In genomic region chr2:20674974-20675679, GRCh38 we compare ENCODE assay signal across 8 cellular contexts. TPM values are rescaled to one million over a fixed set of nuclear protein-coding genes. Genes with fewer than 3 reads are reported as not detected.
DNase-seq lines count a peak whose midpoint lies in the region; ATAC-seq, FAIRE-seq and TF ChIP-seq lines count a peak whose summit lies in the region.
"Had no signal": no experiment of that assay in that cellular context is flagged by ENCODE, and none has a peak within 500 bp of the region (broad histone marks: within the 10 kb centered on the region; RNA-seq: fewer than 3 reads in every experiment).

No MANE protein-coding gene starts in this region.

- H3K27ac ChIP-seq in kidney (ENCODE audit: low read depth in 2 of 2, low read length in 2 of 2) = peak overlapping the region; percentile 1 to 66
- H3K27ac ChIP-seq in upper lobe of left lung = no peak overlapping the region

- 43 to 50% methylated on average over 8 to 16 of the region's 16 CpGs for WGBS in upper lobe of left lung, 2 donors

- DNase-seq in HT1080 (ENCODE audit: low read depth) (peak; percentile 86), bronchial epithelial cell (ENCODE audit: low read depth) (peak; percentile 58), kidney (peak; percentile 89), upper lobe of left lung (peak in 1 of 2 donors; percentile 37), NCI-H2107 (lab: John Stamatoyannopoulos, UW) (no peak), head of caudate nucleus (no peak), NCI-H345 (lab: John Stamatoyannopoulos, UW) (no peak)
- DNase-seq: activated T-cell treated with anti-CD3 and anti-CD28 coated beads, Interleukin-2, amount 50 U/mL, for 72 hours had no signal

- H3K9me3 ChIP-seq in kidney (ENCODE audit: control insufficient read depth in 1 of 2, low read length in 2 of 2) (no peaks in the 10 kb centered on the region), upper lobe of left lung (peaks cover 0 to 5% (median 0%) of the 10 kb centered on the region in 4 donors)

- H3K4me1 ChIP-seq in kidney (ENCODE audit: control insufficient read depth in 1 of 2, insufficient read depth in 1 of 2, low read depth in 1 of 2, low read length in 2 of 2) (peaks cover 24 to 25% of the 10 kb centered on the region in 2 donors), upper lobe of left lung (peaks cover 4 to 34% (median 8%) of the 10 kb centered on the region in 4 donors)

- TF ChIP-seq EP300 in upper lobe of left lung (IDR thresholded peaks at IDR 0.05) = no peak

- TF ChIP-seq POLR2A in upper lobe of left lung (IDR thresholded peaks at IDR 0.05) = no peak

- TF ChIP-seq CTCF in bronchial epithelial cell (IDR thresholded peaks at IDR 0.05; ENCODE audit: insufficient read depth, low read length, severe bottlenecking) = no peak
- TF ChIP-seq CTCF in kidney (IDR thresholded peaks at IDR 0.05; ENCODE audit: borderline replicate concordance, extremely low read depth, insufficient read depth) = no peak
- TF ChIP-seq CTCF in upper lobe of left lung (IDR thresholded peaks at IDR 0.05) = no peak

- FAIRE-seq in bronchial epithelial cell (lab: Jason Lieb, UNC) (peak; percentile 7), kidney (lab: Jason Lieb, UNC) (no peak)

- ATAC-seq in upper lobe of left lung (ENCODE audit: low FRiP score in 2 of 2) = peak; percentile 32 to 64

- no peaks in the 10 kb centered on the region for H3K36me3 ChIP-seq in bronchial epithelial cell (ENCODE audit: control insufficient read depth, insufficient read depth, low read length)
- H3K36me3 ChIP-seq in kidney (ENCODE audit: control insufficient read depth in 1 of 2, insufficient read depth in 2 of 2, low read length in 2 of 2) = peaks cover 0 to 4% of the 10 kb centered on the region in 2 donors
- no peaks in the 10 kb centered on the region for H3K36me3 ChIP-seq in upper lobe of left lung

- intact Hi-C loops in kidney (cut with DNase I) = no loop called here
- intact Hi-C loops in head of caudate nucleus (cut with DNase I) = no loop called here

- H3K27me3 ChIP-seq in bronchial epithelial cell (ENCODE audit: control insufficient read depth, insufficient read depth, low read length) (no peaks in the 10 kb centered on the region), upper lobe of left lung (peaks cover 0 to 32% (median 20%) of the 10 kb centered on the region in 4 donors)

- H3K9ac ChIP-seq in kidney (ENCODE audit: low read length in 2 of 2) = peak overlapping the region in 1 of 2 donors; percentile 15

- H3K4me3 ChIP-seq in bronchial epithelial cell (ENCODE audit: low read depth, low read length) (no peak overlapping the region), kidney (ENCODE audit: low read length in 2 of 2) (no peak overlapping the region), upper lobe of left lung (no peak overlapping the region)

RNA-seq across cellular contexts. Expression of gene GDF7, which starts 8.2 kb away (rescaled TPM):
- total RNA-seq in HT1080 (2014; rRNA removed; shearing (Covaris generic)) = 0.27 and 0.33 TPM in 2 replicates
- 0.03 and 0.05 TPM in 2 replicates for polyA plus RNA-seq in HT1080 (2015; cell fraction: cytosol; rRNA removed)
- 0.08 and 0.14 TPM in 2 replicates for polyA plus RNA-seq in HT1080 (2015; cell fraction: nucleus; rRNA removed)
- total RNA-seq in bronchial epithelial cell (under 0.01 and 0.13 TPM in 2 replicates), kidney (12.5 TPM), upper lobe of left lung (1 to 10 TPM in 1 of 6 donors, under 1 TPM in 5; under 0.01 to 1.8 (median 0.44) TPM)
- 1.8 TPM for polyA plus RNA-seq in kidney (ENCODE audit: insufficient read depth, low read depth, low replicate concordance)

RNA-seq across cellular contexts. Expression of gene HS1BP3, which starts 24.2 kb away (rescaled TPM):
- 18.4 and 21.9 TPM in 2 replicates for total RNA-seq in HT1080 (2014; rRNA removed; shearing (Covaris generic))
- polyA plus RNA-seq in HT1080 (2015; cell fraction: cytosol; rRNA removed) = 17.5 and 18.9 TPM in 2 replicates
- 23.3 and 24.1 TPM in 2 replicates for polyA plus RNA-seq in HT1080 (2015; cell fraction: nucleus; rRNA removed)
- total RNA-seq in bronchial epithelial cell (27.6 and 37.8 TPM in 2 replicates), kidney (35.5 TPM), upper lobe of left lung (10 to 100 TPM; 41.0 to 45.8 (median 42.7) TPM)
- polyA plus RNA-seq in kidney (ENCODE audit: insufficient read depth, low read depth, low replicate concordance) = 37.5 TPM

Comparison
In these comparisons a context has a peak if more than half of its experiments do, and no peak if none do; other contexts are left out.
1. DNase-seq: peak in HT1080 (single experiment), bronchial epithelial cell (single experiment) and kidney (single experiment); none in NCI-H2107 (single experiment), head of caudate nucleus (0 of 42) and NCI-H345 (single experiment).
2. H3K27ac ChIP-seq: peak in kidney (2 of 2); none in upper lobe of left lung (0 of 4).